1 cellular context compared by ENCODE assay signal in genomic region chr16:30368122-30368791, GRCh38.
TF ChIP-seq lines count a peak whose summit lies in the region.

No MANE protein-coding gene starts in this region.

TF ChIP-seq in HepG2, 621 proteins besides CTCF, POLR2A, EP300 and RAD21:
- TF ChIP-seq ZNF891 (CRISPR knock-in tag; IDR thresholded peaks at IDR 0.05) (0 out of 2 replicates have a peak, but pooled peaks have one; percentile 5), ZBTB14 (CRISPR knock-in tag; IDR thresholded peaks at IDR 0.05) (no peak), BRF2 (CRISPR knock-in tag; IDR thresholded peaks at IDR 0.05) (no peak), HDAC1 (CRISPR knock-in tag; IDR thresholded peaks at IDR 0.05) (0 out of 2 replicates have a peak, but pooled peaks have one; percentile 11), SIN3A (IDR thresholded peaks at IDR 0.05; ENCODE audit: borderline replicate concordance, low read depth, low read length) (peak; percentile 31; the same call in 1 of the 2 replicates), ZEB1 (IDR thresholded peaks at IDR 0.05; ENCODE audit: insufficient replicate concordance, low read depth) (peak; percentile 40), ZNF354B (CRISPR knock-in tag; IDR thresholded peaks at IDR 0.05) (0 out of 2 replicates have a peak, but pooled peaks have one; percentile 40)
- TF ChIP-seq, protein P1, sequence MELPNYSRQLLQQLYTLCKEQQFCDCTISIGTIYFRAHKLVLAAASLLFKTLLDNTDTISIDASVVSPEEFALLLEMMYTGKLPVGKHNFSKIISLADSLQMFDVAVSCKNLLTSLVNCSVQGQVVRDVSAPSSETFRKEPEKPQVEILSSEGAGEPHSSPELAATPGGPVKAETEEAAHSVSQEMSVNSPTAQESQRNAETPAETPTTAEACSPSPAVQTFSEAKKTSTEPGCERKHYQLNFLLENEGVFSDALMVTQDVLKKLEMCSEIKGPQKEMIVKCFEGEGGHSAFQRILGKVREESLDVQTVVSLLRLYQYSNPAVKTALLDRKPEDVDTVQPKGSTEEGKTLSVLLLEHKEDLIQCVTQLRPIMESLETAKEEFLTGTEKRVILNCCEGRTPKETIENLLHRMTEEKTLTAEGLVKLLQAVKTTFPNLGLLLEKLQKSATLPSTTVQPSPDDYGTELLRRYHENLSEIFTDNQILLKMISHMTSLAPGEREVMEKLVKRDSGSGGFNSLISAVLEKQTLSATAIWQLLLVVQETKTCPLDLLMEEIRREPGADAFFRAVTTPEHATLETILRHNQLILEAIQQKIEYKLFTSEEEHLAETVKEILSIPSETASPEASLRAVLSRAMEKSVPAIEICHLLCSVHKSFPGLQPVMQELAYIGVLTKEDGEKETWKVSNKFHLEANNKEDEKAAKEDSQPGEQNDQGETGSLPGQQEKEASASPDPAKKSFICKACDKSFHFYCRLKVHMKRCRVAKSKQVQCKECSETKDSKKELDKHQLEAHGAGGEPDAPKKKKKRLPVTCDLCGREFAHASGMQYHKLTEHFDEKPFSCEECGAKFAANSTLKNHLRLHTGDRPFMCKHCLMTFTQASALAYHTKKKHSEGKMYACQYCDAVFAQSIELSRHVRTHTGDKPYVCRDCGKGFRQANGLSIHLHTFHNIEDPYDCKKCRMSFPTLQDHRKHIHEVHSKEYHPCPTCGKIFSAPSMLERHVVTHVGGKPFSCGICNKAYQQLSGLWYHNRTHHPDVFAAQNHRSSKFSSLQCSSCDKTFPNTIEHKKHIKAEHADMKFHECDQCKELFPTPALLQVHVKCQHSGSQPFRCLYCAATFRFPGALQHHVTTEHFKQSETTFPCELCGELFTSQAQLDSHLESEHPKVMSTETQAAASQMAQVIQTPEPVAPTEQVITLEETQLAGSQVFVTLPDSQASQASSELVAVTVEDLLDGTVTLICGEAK (IDR thresholded peaks at IDR 0.05) = no peak
- TF ChIP-seq, protein P1 (CRISPR knock-in tag; IDR thresholded peaks at IDR 0.05) = 0 out of 2 replicates have a peak, but pooled peaks have one; percentile 49
TF ChIP-seq in HepG2: peak in this region for 6.
